In the genomic region with DNA sequence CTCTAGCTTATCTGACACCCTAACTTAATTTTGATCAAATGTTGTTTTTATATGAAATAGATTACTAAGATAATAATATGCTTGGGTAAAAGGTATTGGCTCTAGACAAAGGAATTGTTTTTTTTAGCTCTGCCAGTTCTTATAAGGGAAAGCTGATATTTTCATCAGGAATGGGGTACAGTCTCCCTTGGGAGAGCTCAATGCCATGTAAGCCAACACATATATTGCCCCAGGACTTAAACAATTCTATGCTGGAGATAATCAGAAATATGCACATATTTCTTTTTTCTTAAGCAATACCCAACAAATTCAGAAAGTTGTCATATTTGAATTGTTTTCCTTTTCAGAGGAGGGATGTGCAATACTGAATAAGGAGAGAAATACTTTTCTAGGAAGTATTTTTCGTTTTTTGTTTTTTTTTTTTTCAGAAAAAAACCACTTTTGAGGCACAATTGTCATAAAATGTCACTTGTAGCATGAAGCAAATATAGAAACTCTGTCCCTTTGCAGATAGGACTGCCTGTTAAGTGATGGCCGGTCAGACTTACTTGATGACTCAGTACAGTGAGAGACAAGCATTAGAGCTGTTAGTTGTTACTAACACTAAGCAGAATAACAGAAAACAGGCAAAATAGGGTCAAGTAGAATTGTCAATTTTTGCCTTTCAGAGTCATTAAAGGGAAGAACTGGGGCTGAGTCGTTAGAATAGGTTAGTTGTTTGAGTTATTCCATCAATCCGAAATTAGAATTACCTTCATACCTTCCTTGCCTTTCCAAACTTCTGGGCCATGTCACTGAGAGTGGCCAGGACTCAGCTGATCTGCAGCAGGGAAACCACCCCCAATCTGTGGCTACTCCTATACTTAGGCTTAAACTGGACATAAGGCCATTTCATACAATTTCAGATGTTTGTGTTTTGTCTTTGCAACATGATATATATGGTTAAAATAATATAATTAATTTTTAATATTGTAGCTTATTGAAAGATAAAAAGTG, we compare ENCODE assay signal across 14 cellular contexts.
A peak's percentile ranks its signal among the peaks of the same experiment; 100 is the strongest.
DNase-seq lines count a peak whose midpoint lies in the region; ATAC-seq and TF ChIP-seq lines count a peak whose summit lies in the region.
"Had no signal": no experiment of that assay in that cellular context is flagged by ENCODE, and none has a peak within 500 bp of the region (broad histone marks: within the 10 kb centered on the region; RNA-seq: fewer than 3 reads in every experiment).

No MANE protein-coding gene starts in this region.

- DNase-seq in Right ventricle myocardium inferior (ENCODE audit: missing footprints) (no peak), cardiac septum (ENCODE audit: low spot score) (no peak), epithelial cell of esophagus (ENCODE audit: low read depth) (peak; percentile 21), kidney tubule cell (ENCODE audit: low spot score) (peak; percentile 33)
- no peak for DNase-seq in activated CD4-positive, alpha-beta T cell treated with anti-CD3 and anti-CD28 coated beads, Interleukin-2, amount 10 ng/mL, durations not matched to agents 7 days and 5 days
- no peak for DNase-seq in activated naive CD8-positive, alpha-beta T cell treated with anti-CD3 and anti-CD28 coated beads for 36 hours
- DNase-seq in activated naive CD4-positive, alpha-beta T cell treated with anti-CD3 and anti-CD28 coated beads, Interleukin-2, amount 10 ng/mL, durations not matched to agents 7 days and 5 days, result no peak
- DNase-seq: activated CD8-positive, alpha-beta memory T cell treated with anti-CD3 and anti-CD28 coated beads, Interleukin-2, amount 50 U/mL, for 4 hours; activated naive CD8-positive, alpha-beta T cell treated with anti-CD3 and anti-CD28 coated beads, Interleukin-2, amount 10 ng/mL, durations not matched to agents 7 days and 5 days; left colon; substantia nigra had no signal

- H3K36me3 Mint-ChIP-seq in activated CD4-positive, alpha-beta T cell treated with anti-CD3 and anti-CD28 coated beads, Interleukin-2, amount 10 ng/mL, durations not matched to agents 7 days and 5 days (ENCODE audit: low read depth), result no peaks in the 10 kb centered on the region
- H3K36me3 Mint-ChIP-seq in activated naive CD8-positive, alpha-beta T cell treated with anti-CD3 and anti-CD28 coated beads for 36 hours, result peaks cover 5% of the 10 kb centered on the region
- H3K36me3 Mint-ChIP-seq in activated naive CD4-positive, alpha-beta T cell treated with anti-CD3 and anti-CD28 coated beads, Interleukin-2, amount 10 ng/mL, durations not matched to agents 7 days and 5 days, result no peaks in the 10 kb centered on the region

- H3K4me3 ChIP-seq in epithelial cell of esophagus (ENCODE audit: low read length), result no peak overlapping the region
- H3K4me3 ChIP-seq: A549, HAP-1 had no signal

- H3K27me3 Mint-ChIP-seq in activated CD4-positive, alpha-beta T cell treated with anti-CD3 and anti-CD28 coated beads, Interleukin-2, amount 10 ng/mL, durations not matched to agents 7 days and 5 days, result no peaks in the 10 kb centered on the region
- H3K27me3 Mint-ChIP-seq in activated naive CD8-positive, alpha-beta T cell treated with anti-CD3 and anti-CD28 coated beads for 36 hours, result no peaks in the 10 kb centered on the region
- H3K27me3 Mint-ChIP-seq in activated naive CD4-positive, alpha-beta T cell treated with anti-CD3 and anti-CD28 coated beads, Interleukin-2, amount 10 ng/mL, durations not matched to agents 7 days and 5 days, result no peaks in the 10 kb centered on the region
- H3K27me3 Mint-ChIP-seq: activated naive CD8-positive, alpha-beta T cell treated with anti-CD3 and anti-CD28 coated beads, Interleukin-2, amount 10 ng/mL, durations not matched to agents 7 days and 5 days had no signal

- H3K4me3 Mint-ChIP-seq in activated CD4-positive, alpha-beta T cell treated with anti-CD3 and anti-CD28 coated beads, Interleukin-2, amount 10 ng/mL, durations not matched to agents 7 days and 5 days, result no peak overlapping the region
- no peak overlapping the region for H3K4me3 Mint-ChIP-seq in activated naive CD8-positive, alpha-beta T cell treated with anti-CD3 and anti-CD28 coated beads for 36 hours
- H3K4me3 Mint-ChIP-seq in activated naive CD4-positive, alpha-beta T cell treated with anti-CD3 and anti-CD28 coated beads, Interleukin-2, amount 10 ng/mL, durations not matched to agents 7 days and 5 days, result no peak overlapping the region
- H3K4me3 Mint-ChIP-seq: activated naive CD8-positive, alpha-beta T cell treated with anti-CD3 and anti-CD28 coated beads, Interleukin-2, amount 10 ng/mL, durations not matched to agents 7 days and 5 days had no signal

- peaks cover 28% of the 10 kb centered on the region for H3K4me1 Mint-ChIP-seq in activated CD4-positive, alpha-beta T cell treated with anti-CD3 and anti-CD28 coated beads, Interleukin-2, amount 10 ng/mL, durations not matched to agents 7 days and 5 days
- H3K4me1 Mint-ChIP-seq in activated naive CD8-positive, alpha-beta T cell treated with anti-CD3 and anti-CD28 coated beads for 36 hours, result peaks cover 27% of the 10 kb centered on the region
- H3K4me1 Mint-ChIP-seq in activated naive CD4-positive, alpha-beta T cell treated with anti-CD3 and anti-CD28 coated beads, Interleukin-2, amount 10 ng/mL, durations not matched to agents 7 days and 5 days, result peaks cover 27% of the 10 kb centered on the region

- POLR2A ChIA-PET in activated CD4-positive, alpha-beta T cell treated with anti-CD3 and anti-CD28 coated beads, Interleukin-2, amount 10 ng/mL, durations not matched to agents 7 days and 5 days (lab: Charles Lee), result no interaction called here

- H3K9me3 Mint-ChIP-seq in activated CD4-positive, alpha-beta T cell treated with anti-CD3 and anti-CD28 coated beads, Interleukin-2, amount 10 ng/mL, durations not matched to agents 7 days and 5 days, result peaks cover 4% of the 10 kb centered on the region
- H3K9me3 Mint-ChIP-seq in activated naive CD8-positive, alpha-beta T cell treated with anti-CD3 and anti-CD28 coated beads for 36 hours, result no peaks in the 10 kb centered on the region
- H3K9me3 Mint-ChIP-seq in activated naive CD4-positive, alpha-beta T cell treated with anti-CD3 and anti-CD28 coated beads, Interleukin-2, amount 10 ng/mL, durations not matched to agents 7 days and 5 days, result no peaks in the 10 kb centered on the region

- no peak for TF ChIP-seq CTCF in epithelial cell of esophagus (IDR thresholded peaks at IDR 0.05; ENCODE audit: insufficient read depth, low read depth, low read length, missing control alignments)

- CTCF ChIA-PET in activated CD4-positive, alpha-beta T cell treated with anti-CD3 and anti-CD28 coated beads, Interleukin-2, amount 10 ng/mL, durations not matched to agents 7 days and 5 days (lab: Charles Lee), result interaction anchor here (0.6 to 1.6 kb wide), 4 partner anchors 8 to 56 kb away, joined by 3 to 4 read pairs (median 4); no protein-coding TSS in a partner anchor
- CTCF ChIA-PET in activated naive CD4-positive, alpha-beta T cell treated with anti-CD3 and anti-CD28 coated beads, Interleukin-2, amount 10 ng/mL, durations not matched to agents 7 days and 5 days (lab: Charles Lee), result no interaction called here

- ATAC-seq in Right ventricle myocardium inferior (peak; percentile 53), GM19324 (IDR thresholded peaks at IDR 0.05; ENCODE audit: low FRiP score, unreplicated experiment) (no peak)
- ATAC-seq: A549, left colon had no signal

- intact Hi-C loops in Right ventricle myocardium inferior (cut with DNase I) (loop anchor here (5.0 kb wide), 1 partner anchor 185 kb away; no protein-coding TSS in a partner anchor), cardiac septum (cut with DNase I) (loop anchor here (1.0 to 10.0 kb wide), 4 partner anchors 40 to 286 kb away; no protein-coding TSS in a partner anchor)

- H3K27ac Mint-ChIP-seq in activated CD4-positive, alpha-beta T cell treated with anti-CD3 and anti-CD28 coated beads, Interleukin-2, amount 10 ng/mL, durations not matched to agents 7 days and 5 days, result no peak overlapping the region
- no peak overlapping the region for H3K27ac Mint-ChIP-seq in activated naive CD8-positive, alpha-beta T cell treated with anti-CD3 and anti-CD28 coated beads for 36 hours
- H3K27ac Mint-ChIP-seq in activated naive CD4-positive, alpha-beta T cell treated with anti-CD3 and anti-CD28 coated beads, Interleukin-2, amount 10 ng/mL, durations not matched to agents 7 days and 5 days, result no peak overlapping the region
- H3K27ac Mint-ChIP-seq: activated naive CD8-positive, alpha-beta T cell treated with anti-CD3 and anti-CD28 coated beads, Interleukin-2, amount 10 ng/mL, durations not matched to agents 7 days and 5 days had no signal

Comparison
In these comparisons a context has a peak if more than half of its experiments do, and no peak if none do; other contexts are left out.
1. DNase-seq: peak in epithelial cell of esophagus (single experiment) and kidney tubule cell (single experiment); none in Right ventricle myocardium inferior (single experiment), cardiac septum (single experiment), activated CD4-positive, alpha-beta T cell treated with anti-CD3 and anti-CD28 coated beads, Interleukin-2, amount 10 ng/mL, durations not matched to agents 7 days and 5 days (single experiment), activated naive CD8-positive, alpha-beta T cell treated with anti-CD3 and anti-CD28 coated beads for 36 hours (single experiment) and activated naive CD4-positive, alpha-beta T cell treated with anti-CD3 and anti-CD28 coated beads, Interleukin-2, amount 10 ng/mL, durations not matched to agents 7 days and 5 days (single experiment).